Comparison of ENCODE assay signal across 22 cellular contexts in genomic region chr4:1533501-1534064, GRCh38.
DNase-seq lines count a peak whose midpoint lies in the region; ATAC-seq, FAIRE-seq and TF ChIP-seq lines count a peak whose summit lies in the region.
"Had no signal": no experiment of that assay in that cellular context is flagged by ENCODE, and none has a peak within 500 bp of the region (broad histone marks: within the 10 kb centered on the region; RNA-seq: fewer than 3 reads in every experiment).

No MANE protein-coding gene starts in this region.

- DNase-seq in G401 (ENCODE audit: low spot score) (peak; percentile 32), NCI-H1417 (lab: John Stamatoyannopoulos, UW) (peak in 2 of 3 experiments; percentile 55 to 85), endodermal cell (no peak), nephron progenitor cell (peak; percentile 83), D721Med (ENCODE audit: insufficient read length, low spot score) (no peak), colonic mucosa (no peak)
- DNase-seq: activated CD4-positive, alpha-beta T cell treated with anti-CD3 and anti-CD28 coated beads for 36 hours; activated effector memory CD4-positive, alpha-beta T cell treated with Interleukin-2 at 50 U/mL for 16 hours; adrenal gland; caudate nucleus; GDM1; NCI-H187; NCI-H226; stomach had no signal

- TF ChIP-seq CTCF in endodermal cell (conservative IDR thresholded peaks at IDR 0.05) (no peak), nephron progenitor cell (IDR thresholded peaks at IDR 0.05) (peak; percentile 32), D721Med (IDR thresholded peaks at IDR 0.05; ENCODE audit: insufficient read depth, missing control alignments) (no peak), colonic mucosa (IDR thresholded peaks at IDR 0.05) (no peak)

- FAIRE-seq in D721Med (lab: Jason Lieb, UNC): no peak
- FAIRE-seq: H54, pancreas, TTC549 had no signal

- intact Hi-C loops in colonic mucosa (cut with DNase I): no loop called here

- H3K4me3 Mint-ChIP-seq in endodermal cell: no peak overlapping the region
- peak overlapping the region; percentile 28 for H3K4me3 Mint-ChIP-seq in nephron progenitor cell
- H3K4me3 Mint-ChIP-seq: activated CD4-positive, alpha-beta T cell treated with anti-CD3 and anti-CD28 coated beads for 36 hours; B cell had no signal

- H3K4me3 ChIP-seq in endodermal cell (ENCODE audit: low read length): no peak overlapping the region
- H3K4me3 ChIP-seq in colonic mucosa: no peak overlapping the region
- H3K4me3 ChIP-seq: adrenal gland, esophagus muscularis mucosa, lung, pancreas, stomach, upper lobe of left lung had no signal

- H3K4me1 ChIP-seq in endodermal cell (ENCODE audit: control insufficient read depth, insufficient read depth, low read length) (no peaks in the 10 kb centered on the region), colonic mucosa (no peaks in the 10 kb centered on the region)
- H3K4me1 ChIP-seq: adrenal gland, pancreas had no signal

- no peak overlapping the region for H3K27ac Mint-ChIP-seq in endodermal cell
- H3K27ac Mint-ChIP-seq in nephron progenitor cell: peak overlapping the region; percentile 72
- H3K27ac Mint-ChIP-seq: activated CD4-positive, alpha-beta T cell treated with anti-CD3 and anti-CD28 coated beads for 36 hours; B cell had no signal

- H3K4me1 Mint-ChIP-seq in endodermal cell: no peaks in the 10 kb centered on the region
- peaks cover 28% of the 10 kb centered on the region for H3K4me1 Mint-ChIP-seq in nephron progenitor cell
- H3K4me1 Mint-ChIP-seq: activated CD4-positive, alpha-beta T cell treated with anti-CD3 and anti-CD28 coated beads for 36 hours; B cell had no signal

- WGBS in endodermal cell (ENCODE audit: insufficient coverage in 1 of 2, insufficient read length in 1 of 2), 2 experiments: 93 to 97% methylated on average over 28 to 36 of the region's 36 CpGs

- H3K27me3 ChIP-seq in endodermal cell (ENCODE audit: control insufficient read depth, insufficient read depth, low read length, poor library complexity, severe bottlenecking) (peaks cover 9% of the 10 kb centered on the region), colonic mucosa (peaks cover 6% of the 10 kb centered on the region)
- H3K27me3 ChIP-seq: pancreas had no signal

- ATAC-seq in GM21526 (IDR thresholded peaks at IDR 0.05; ENCODE audit: low FRiP score, unreplicated experiment): no peak
- ATAC-seq: activated CD4-positive, alpha-beta T cell treated with anti-CD3 and anti-CD28 coated beads for 36 hours; pancreas had no signal

- H3K27ac ChIP-seq in endodermal cell (ENCODE audit: low read depth, low read length): peak overlapping the region; percentile 53
- no peak overlapping the region for H3K27ac ChIP-seq in colonic mucosa
- H3K27ac ChIP-seq: adrenal gland, esophagus muscularis mucosa, pancreas, stomach, upper lobe of left lung had no signal

- H3K9me3 ChIP-seq in endodermal cell (ENCODE audit: control insufficient read depth, low read length) (no peaks in the 10 kb centered on the region), colonic mucosa (no peaks in the 10 kb centered on the region)
- H3K9me3 ChIP-seq: adrenal gland, esophagus muscularis mucosa, pancreas, stomach, upper lobe of left lung had no signal

- H3K9me3 Mint-ChIP-seq in endodermal cell (no peaks in the 10 kb centered on the region), nephron progenitor cell (no peaks in the 10 kb centered on the region)

- in situ Hi-C loops in G401 (cut with HindIII; ENCODE audit: low sequenced_read_pairs): no loop called here

- peaks cover 1% of the 10 kb centered on the region for H3K27me3 Mint-ChIP-seq in endodermal cell (ENCODE audit: insufficient read depth)
- H3K27me3 Mint-ChIP-seq in nephron progenitor cell (ENCODE audit: low read depth, poor library complexity): peaks cover 53% of the 10 kb centered on the region

- no peaks in the 10 kb centered on the region for H3K36me3 Mint-ChIP-seq in endodermal cell (ENCODE audit: low read depth)
- no peaks in the 10 kb centered on the region for H3K36me3 Mint-ChIP-seq in nephron progenitor cell (ENCODE audit: low read depth)

- no peaks in the 10 kb centered on the region for H3K36me3 ChIP-seq in endodermal cell (ENCODE audit: control insufficient read depth, insufficient read depth, low read length)
- no peaks in the 10 kb centered on the region for H3K36me3 ChIP-seq in colonic mucosa
- H3K36me3 ChIP-seq: adrenal gland, esophagus muscularis mucosa, pancreas, stomach, upper lobe of left lung had no signal

- no peak overlapping the region for H3K9ac ChIP-seq in endodermal cell (ENCODE audit: extremely low read depth, low read length, poor library complexity, severe bottlenecking)
- no peak overlapping the region for H3K9ac ChIP-seq in colonic mucosa (ENCODE audit: low read depth in 2 of 2, low read length in 2 of 2)

Comparison
In these comparisons a context has a peak if more than half of its experiments do, and no peak if none do; other contexts are left out.
1. DNase-seq: peak in G401 (single experiment), NCI-H1417 (2 of 3) and nephron progenitor cell (single experiment); none in endodermal cell (single experiment), D721Med (single experiment) and colonic mucosa (single experiment).